Comparison of ENCODE assay signal across 9 cellular contexts in the genomic region with DNA sequence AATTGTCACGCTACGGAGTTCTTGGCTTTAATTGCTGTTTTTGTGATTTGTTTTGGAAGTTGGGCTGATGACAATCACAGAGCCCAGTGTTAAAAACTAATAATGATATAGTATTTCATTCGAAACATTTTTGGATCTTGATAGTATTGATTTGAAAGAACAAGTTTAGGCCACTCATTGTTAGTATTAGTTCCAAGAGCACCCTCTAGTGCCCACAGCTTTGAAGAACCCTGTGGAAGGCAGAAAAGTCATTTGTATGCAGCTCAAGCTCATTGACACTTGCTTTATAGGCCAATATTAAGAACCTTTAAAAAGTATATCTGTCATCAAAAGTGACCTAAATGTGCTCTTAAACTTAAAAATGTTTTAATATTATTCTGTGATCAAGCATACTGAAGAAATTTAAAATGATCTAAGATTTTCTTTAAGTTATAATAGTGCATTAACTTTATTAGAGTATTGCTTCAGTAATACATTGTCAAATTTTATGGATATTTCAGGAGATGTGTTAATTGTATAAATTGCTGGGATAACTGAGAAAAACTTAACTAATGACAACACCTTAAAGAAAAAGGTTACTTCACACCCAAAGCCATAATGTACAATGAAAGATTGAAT.
A peak's percentile ranks its signal among the peaks of the same experiment; 100 is the strongest.
DNase-seq lines count a peak whose midpoint lies in the region; ATAC-seq and TF ChIP-seq lines count a peak whose summit lies in the region.
"Had no signal": no experiment of that assay in that cellular context is flagged by ENCODE, and none has a peak within 500 bp of the region (broad histone marks: within the 10 kb centered on the region; RNA-seq: fewer than 3 reads in every experiment).

No MANE protein-coding gene starts in this region.

- TF ChIP-seq CTCF in body of pancreas (IDR thresholded peaks at IDR 0.05) = peak; percentile 20 to 43 (median 36)
- peak; percentile 16 to 52 for TF ChIP-seq CTCF in left lung (IDR thresholded peaks at IDR 0.05)

- intact Hi-C loops in body of pancreas (cut with DNase I) (no loop called here), left lung (cut with DNase I) (no loop called here)

- H3K9me3 Mint-ChIP-seq in immature natural killer cell = peaks cover 0 to 4% (median 0%) of the 10 kb centered on the region in 6 donors

- ATAC-seq in body of pancreas = no peak
- peak; percentile 50 for ATAC-seq in left lung

- H3K27me3 ChIP-seq in body of pancreas = no peaks in the 10 kb centered on the region
- no peaks in the 10 kb centered on the region for H3K27me3 ChIP-seq in left lung
- H3K27me3 ChIP-seq: SJSA1 had no signal

- H3K27ac ChIP-seq in body of pancreas = no peak overlapping the region
- H3K27ac ChIP-seq in left lung = no peak overlapping the region
- H3K27ac ChIP-seq: SJSA1 had no signal

- WGBS in body of pancreas, 2 donors = 58 to 62% methylated on average over 3 of the region's 3 CpGs

- no peaks in the 10 kb centered on the region for H3K4me1 ChIP-seq in body of pancreas
- H3K4me1 ChIP-seq in left lung = no peaks in the 10 kb centered on the region
- H3K4me1 ChIP-seq: SJSA1 had no signal

- H3K9me3 ChIP-seq in body of pancreas (no peaks in the 10 kb centered on the region), left lung (no peaks in the 10 kb centered on the region)
- H3K9me3 ChIP-seq: SJSA1 had no signal

- peak; percentile 14 for DNase-seq in DMS153 (lab: John Stamatoyannopoulos, UW)
- DNase-seq in HCEC 1CT = peak; percentile 64
- peak; percentile 13 for DNase-seq in NCI-H2171 (lab: John Stamatoyannopoulos, UW)
- DNase-seq in body of pancreas = peak; percentile 19 to 39 (median 26)
- DNase-seq in left lung = no peak
- DNase-seq in immature natural killer cell = no peak
- no peak for DNase-seq in OCI-M2 (lab: John Stamatoyannopoulos, UW; ENCODE audit: unreplicated experiment)
- no peak for DNase-seq in activated T-cell treated with anti-CD3 and anti-CD28 coated beads for 4 hours

- H3K36me3 Mint-ChIP-seq in immature natural killer cell = no peaks in the 10 kb centered on the region

- H3K4me1 Mint-ChIP-seq in immature natural killer cell = no peaks in the 10 kb centered on the region

- no peak for TF ChIP-seq POLR2A in body of pancreas (IDR thresholded peaks at IDR 0.05)

- H3K36me3 ChIP-seq in body of pancreas (replicated peaks in 1 of 2; ENCODE audit: insufficient read depth in 1 of 2, low read depth in 2 of 2) = no peaks in the 10 kb centered on the region
- no peaks in the 10 kb centered on the region for H3K36me3 ChIP-seq in left lung
- H3K36me3 ChIP-seq: SJSA1 had no signal

- peaks cover 0 to 4% (median 2%) of the 10 kb centered on the region in 3 donors for H3K27me3 Mint-ChIP-seq in immature natural killer cell (ENCODE audit: low read depth in 3 of 3)

- H3K4me3 Mint-ChIP-seq in immature natural killer cell = no peak overlapping the region

- no peak overlapping the region for H3K27ac Mint-ChIP-seq in immature natural killer cell

- H3K4me3 ChIP-seq in body of pancreas (no peak overlapping the region), left lung (no peak overlapping the region)
- H3K4me3 ChIP-seq: SJSA1 had no signal

Comparison
In these comparisons a context has a peak if more than half of its experiments do, and no peak if none do; other contexts are left out.
1. DNase-seq: peak in DMS153 (single experiment), HCEC 1CT (single experiment), NCI-H2171 (single experiment) and body of pancreas (4 of 4); none in left lung (0 of 2), immature natural killer cell (0 of 3), OCI-M2 (single experiment) and activated T-cell treated with anti-CD3 and anti-CD28 coated beads for 4 hours (single experiment).